In genomic region chr6:121434037-121434770, GRCh38 we compare ENCODE assay signal across 14 cellular contexts. TPM values are rescaled to one million over a fixed set of nuclear protein-coding genes. Genes with fewer than 3 reads are reported as not detected.
A peak's percentile ranks its signal among the peaks of the same experiment; 100 is the strongest.
DNase-seq lines count a peak whose midpoint lies in the region; ATAC-seq and TF ChIP-seq lines count a peak whose summit lies in the region.
"Had no signal": no experiment of that assay in that cellular context is flagged by ENCODE, and none has a peak within 500 bp of the region (broad histone marks: within the 10 kb centered on the region; RNA-seq: fewer than 3 reads in every experiment).

No MANE protein-coding gene starts in this region.

- peak overlapping the region; percentile 59 for H3K4me2 ChIP-seq in BLaER1

- no peak overlapping the region for H3K9ac ChIP-seq in BLaER1
- no peak overlapping the region for H3K9ac ChIP-seq in colonic mucosa (ENCODE audit: low read depth in 2 of 2, low read length in 2 of 2)
- H3K9ac ChIP-seq: KMS-11 had no signal

- H3K36me3 ChIP-seq in BLaER1 (no peaks in the 10 kb centered on the region), colonic mucosa (no peaks in the 10 kb centered on the region)

- H4K20me1 ChIP-seq in BLaER1 = peaks cover 15% of the 10 kb centered on the region

- H3K9me3 ChIP-seq in BLaER1 = no peaks in the 10 kb centered on the region
- no peaks in the 10 kb centered on the region for H3K9me3 ChIP-seq in colonic mucosa

- H3K4me1 ChIP-seq in BLaER1 = peaks cover 20% of the 10 kb centered on the region
- H3K4me1 ChIP-seq in colonic mucosa = no peaks in the 10 kb centered on the region

- H3K36me3 Mint-ChIP-seq in osteocyte (ENCODE audit: unreplicated experiment) = peaks cover 5% of the 10 kb centered on the region
- peaks cover 0 to 3% of the 10 kb centered on the region in 2 donors for H3K36me3 Mint-ChIP-seq in CD14-positive monocyte
- H3K36me3 Mint-ChIP-seq: activated CD8-positive, alpha-beta memory T cell treated with anti-CD3 and anti-CD28 coated beads, Interleukin-2, amount 10 ng/mL, durations not matched to agents 7 days and 5 days; memory B cell had no signal

- no peaks in the 10 kb centered on the region for H3K27me3 ChIP-seq in BLaER1
- peaks cover 13% of the 10 kb centered on the region for H3K27me3 ChIP-seq in colonic mucosa

- no peaks in the 10 kb centered on the region for H3K27me3 Mint-ChIP-seq in osteocyte (ENCODE audit: unreplicated experiment)
- peaks cover 34 to 42% (median 35%) of the 10 kb centered on the region in 3 donors for H3K27me3 Mint-ChIP-seq in CD14-positive monocyte (ENCODE audit: low read depth in 3 of 3)

- intact Hi-C loops in colonic mucosa (cut with DNase I) (loop anchor here (5.0 to 10.0 kb wide), 2 partner anchors 421 to 598 kb away; no protein-coding TSS in a partner anchor), CD14-positive monocyte (cut with micrococcal nuclease) (no loop called here)

- H3K4me3 Mint-ChIP-seq in osteocyte (ENCODE audit: unreplicated experiment) (no peak overlapping the region), CD14-positive monocyte (no peak overlapping the region)
- H3K4me3 Mint-ChIP-seq: activated CD8-positive, alpha-beta memory T cell treated with anti-CD3 and anti-CD28 coated beads, Interleukin-2, amount 10 ng/mL, durations not matched to agents 7 days and 5 days; CD4-positive, alpha-beta T cell; memory B cell had no signal

- no peak overlapping the region for H3K27ac ChIP-seq in BLaER1
- H3K27ac ChIP-seq in colonic mucosa = no peak overlapping the region
- H3K27ac ChIP-seq: KMS-11 had no signal

- H3K27ac Mint-ChIP-seq in osteocyte (ENCODE audit: unreplicated experiment) = peak overlapping the region; percentile 43
- H3K27ac Mint-ChIP-seq in CD14-positive monocyte = no peak overlapping the region
- H3K27ac Mint-ChIP-seq: activated CD8-positive, alpha-beta memory T cell treated with anti-CD3 and anti-CD28 coated beads, Interleukin-2, amount 10 ng/mL, durations not matched to agents 7 days and 5 days; CD4-positive, alpha-beta T cell; memory B cell had no signal

- H3K4me3 ChIP-seq in BLaER1 (no peak overlapping the region), fibroblast of villous mesenchyme (ENCODE audit: low read depth, low read length) (no peak overlapping the region), colonic mucosa (no peak overlapping the region)

- peak; percentile 15 for DNase-seq in NCI-H226
- DNase-seq in fibroblast of villous mesenchyme (ENCODE audit: low read depth) = peak; percentile 64
- no peak for DNase-seq in osteocyte (ENCODE audit: extremely low spot score, unreplicated experiment)
- no peak for DNase-seq in activated T-cell treated with anti-CD3 and anti-CD28 coated beads for 4 hours
- DNase-seq in colonic mucosa = no peak
- no peak for DNase-seq in CD14-positive monocyte (ENCODE audit: low spot score)
- DNase-seq: activated CD8-positive, alpha-beta memory T cell treated with anti-CD3 and anti-CD28 coated beads, Interleukin-2, amount 10 ng/mL, durations not matched to agents 7 days and 5 days; CD4-positive, alpha-beta T cell; NCI-H2029 treated with DMSO at 0.1 percent for 48 hours; T-helper 9 cell had no signal

- no peak for ATAC-seq in GM18861 (IDR thresholded peaks at IDR 0.05; ENCODE audit: unreplicated experiment)
- ATAC-seq: activated CD8-positive, alpha-beta memory T cell treated with anti-CD3 and anti-CD28 coated beads, Interleukin-2, amount 10 ng/mL, durations not matched to agents 7 days and 5 days had no signal

- H3K9me3 Mint-ChIP-seq in osteocyte (ENCODE audit: unreplicated experiment) (no peaks in the 10 kb centered on the region), CD14-positive monocyte (peaks cover 0 to 7% (median 3%) of the 10 kb centered on the region in 7 donors)
- H3K9me3 Mint-ChIP-seq: CD4-positive, alpha-beta T cell; memory B cell had no signal

- H3K4me1 Mint-ChIP-seq in osteocyte (ENCODE audit: unreplicated experiment) (peaks cover 36% of the 10 kb centered on the region), CD14-positive monocyte (peaks cover 19% of the 10 kb centered on the region)

- TF ChIP-seq CTCF in fibroblast of villous mesenchyme (IDR thresholded peaks at IDR 0.05; ENCODE audit: insufficient read depth, low read depth, low read length) = no peak
- TF ChIP-seq CTCF in osteocyte (IDR thresholded peaks at IDR 0.05) = no peak
- no peak for TF ChIP-seq CTCF in colonic mucosa (IDR thresholded peaks at IDR 0.05)
- TF ChIP-seq CTCF in CD14-positive monocyte (IDR thresholded peaks at IDR 0.05) = no peak

RNA-seq across cellular contexts. Expression of gene GJA1, which starts 1.2 kb away (rescaled TPM):
- total RNA-seq in fibroblast of villous mesenchyme (512 and 834 TPM in 2 replicates), osteocyte (283 and 286 TPM in 2 replicates), colonic mucosa (10 to 100 TPM in 1 of 2 donors, 1 to 10 TPM in 1; 8.2 to 13.7 TPM)
- not detected for polyA plus RNA-seq in CD14-positive monocyte
- total RNA-seq: activated CD8-positive, alpha-beta memory T cell treated with anti-CD3 and anti-CD28 coated beads, Interleukin-2, amount 10 ng/mL, durations not matched to agents 7 days and 5 days; CD4-positive, alpha-beta T cell had no signal

Comparison
In these comparisons a context has a peak if more than half of its experiments do, and no peak if none do; other contexts are left out.
1. DNase-seq: peak in NCI-H226 (single experiment) and fibroblast of villous mesenchyme (single experiment); none in osteocyte (single experiment), activated T-cell treated with anti-CD3 and anti-CD28 coated beads for 4 hours (single experiment), colonic mucosa (single experiment) and CD14-positive monocyte (single experiment).
2. RNA of gene GJA1, which starts 1.2 kb away (total RNA-seq): 512 to 834 TPM in fibroblast of villous mesenchyme and 283 to 286 TPM in osteocyte; 8.2 to 13.7 TPM in colonic mucosa; every median in the first group is over 10 times any median in the second.